In genomic region chr10:132538790-132539421, GRCh38 we compare ENCODE assay signal across 1 cellular context.
TF ChIP-seq lines count a peak whose summit lies in the region.

No MANE protein-coding gene starts in this region.

TF ChIP-seq in SK-N-SH treated with all-trans-retinoic acid at 6 μM for 48 hours, 23 proteins besides CTCF, POLR2A, EP300 and RAD21 (continued from another document):
- no peak for TF ChIP-seq POU6F1 (CRISPR knock-in tag; IDR thresholded peaks at IDR 0.05; ENCODE audit: borderline replicate concordance, low read depth)
- no peak for TF ChIP-seq SNAI2 (CRISPR knock-in tag; IDR thresholded peaks at IDR 0.05)
- no peak for TF ChIP-seq ZFP30 (CRISPR knock-in tag; IDR thresholded peaks at IDR 0.05)
- no peak for TF ChIP-seq CSRNP3 (CRISPR knock-in tag; IDR thresholded peaks at IDR 0.05)
